2 cellular contexts compared by ENCODE assay signal in genomic region chr6:106186714-106187113, GRCh38.
TF ChIP-seq lines count a peak whose summit lies in the region.

No MANE protein-coding gene starts in this region.

TF ChIP-seq in WTC11, 78 proteins besides CTCF, POLR2A, EP300 and RAD21:
- no peak for TF ChIP-seq NR3C1 (CRISPR knock-in tag; conservative IDR thresholded peaks at IDR 0.05; ENCODE audit: low read depth)
- TF ChIP-seq KAT7 (CRISPR knock-in tag; IDR thresholded peaks at IDR 0.05; ENCODE audit: borderline replicate concordance): no peak
- no peak for TF ChIP-seq USF2 (CRISPR knock-in tag; IDR thresholded peaks at IDR 0.05)
- TF ChIP-seq, protein P1, sequence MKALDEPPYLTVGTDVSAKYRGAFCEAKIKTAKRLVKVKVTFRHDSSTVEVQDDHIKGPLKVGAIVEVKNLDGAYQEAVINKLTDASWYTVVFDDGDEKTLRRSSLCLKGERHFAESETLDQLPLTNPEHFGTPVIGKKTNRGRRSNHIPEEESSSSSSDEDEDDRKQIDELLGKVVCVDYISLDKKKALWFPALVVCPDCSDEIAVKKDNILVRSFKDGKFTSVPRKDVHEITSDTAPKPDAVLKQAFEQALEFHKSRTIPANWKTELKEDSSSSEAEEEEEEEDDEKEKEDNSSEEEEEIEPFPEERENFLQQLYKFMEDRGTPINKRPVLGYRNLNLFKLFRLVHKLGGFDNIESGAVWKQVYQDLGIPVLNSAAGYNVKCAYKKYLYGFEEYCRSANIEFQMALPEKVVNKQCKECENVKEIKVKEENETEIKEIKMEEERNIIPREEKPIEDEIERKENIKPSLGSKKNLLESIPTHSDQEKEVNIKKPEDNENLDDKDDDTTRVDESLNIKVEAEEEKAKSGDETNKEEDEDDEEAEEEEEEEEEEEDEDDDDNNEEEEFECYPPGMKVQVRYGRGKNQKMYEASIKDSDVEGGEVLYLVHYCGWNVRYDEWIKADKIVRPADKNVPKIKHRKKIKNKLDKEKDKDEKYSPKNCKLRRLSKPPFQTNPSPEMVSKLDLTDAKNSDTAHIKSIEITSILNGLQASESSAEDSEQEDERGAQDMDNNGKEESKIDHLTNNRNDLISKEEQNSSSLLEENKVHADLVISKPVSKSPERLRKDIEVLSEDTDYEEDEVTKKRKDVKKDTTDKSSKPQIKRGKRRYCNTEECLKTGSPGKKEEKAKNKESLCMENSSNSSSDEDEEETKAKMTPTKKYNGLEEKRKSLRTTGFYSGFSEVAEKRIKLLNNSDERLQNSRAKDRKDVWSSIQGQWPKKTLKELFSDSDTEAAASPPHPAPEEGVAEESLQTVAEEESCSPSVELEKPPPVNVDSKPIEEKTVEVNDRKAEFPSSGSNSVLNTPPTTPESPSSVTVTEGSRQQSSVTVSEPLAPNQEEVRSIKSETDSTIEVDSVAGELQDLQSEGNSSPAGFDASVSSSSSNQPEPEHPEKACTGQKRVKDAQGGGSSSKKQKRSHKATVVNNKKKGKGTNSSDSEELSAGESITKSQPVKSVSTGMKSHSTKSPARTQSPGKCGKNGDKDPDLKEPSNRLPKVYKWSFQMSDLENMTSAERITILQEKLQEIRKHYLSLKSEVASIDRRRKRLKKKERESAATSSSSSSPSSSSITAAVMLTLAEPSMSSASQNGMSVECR (CRISPR knock-in tag; IDR thresholded peaks at IDR 0.05; ENCODE audit: borderline replicate concordance): no peak

TF ChIP-seq in GM12878, 131 proteins besides CTCF, POLR2A, EP300 and RAD21:
- TF ChIP-seq RAD51 (IDR thresholded peaks at IDR 0.05) (no peak), JUNB (IDR thresholded peaks at IDR 0.05) (peak; percentile 60), ZNF687 (IDR thresholded peaks at IDR 0.05) (no peak), ZNF592 (IDR thresholded peaks at IDR 0.05) (peak; percentile 51; the same call in 1 of the 2 replicates), IKZF2 (IDR thresholded peaks at IDR 0.05) (peak in 1 of 2 experiments; percentile 25; a peak in 1 of 4 replicates), KLF5 (IDR thresholded peaks at IDR 0.05; ENCODE audit: partially characterized antibody) (no peak), MEF2A (IDR thresholded peaks at IDR 0.05; ENCODE audit: insufficient read depth, low read depth, low read length) (peak; percentile 20; the same call in 1 of the 2 replicates), BHLHE40 (IDR thresholded peaks at IDR 0.05; ENCODE audit: borderline replicate concordance in 1 of 2, low read depth in 2 of 2, low read length in 1 of 2) (no peak), FOXM1 (IDR thresholded peaks at IDR 0.05; ENCODE audit: low read depth, low read length) (peak; percentile 21; the same call in 1 of the 2 replicates), CREM (IDR thresholded peaks at IDR 0.05; ENCODE audit: low read depth) (peak; percentile 43; the same call in 1 of the 2 replicates), NFIC (IDR thresholded peaks at IDR 0.05; ENCODE audit: low read depth, low read length) (0 out of 2 replicates have a peak, but pooled peaks have one; percentile 45), MTA2 (IDR thresholded peaks at IDR 0.05; ENCODE audit: low read depth) (peak; percentile 81), FOXK2 (IDR thresholded peaks at IDR 0.05) (no peak), ZNF24 (IDR thresholded peaks at IDR 0.05) (no peak), KDM1A (IDR thresholded peaks at IDR 0.05; ENCODE audit: borderline replicate concordance) (no peak), CHD1 (IDR thresholded peaks at IDR 0.05; ENCODE audit: low read depth, low read length) (no peak), SREBF1 (IDR thresholded peaks at IDR 0.05; ENCODE audit: low read length) (0 out of 2 replicates have a peak, but pooled peaks have one; percentile 13), MTA3 (IDR thresholded peaks at IDR 0.05; ENCODE audit: borderline replicate concordance, low read length) (no peak), HDAC2 (IDR thresholded peaks at IDR 0.05) (no peak), ZBED1 (IDR thresholded peaks at IDR 0.05; ENCODE audit: borderline replicate concordance) (no peak), MEF2B (IDR thresholded peaks at IDR 0.05; ENCODE audit: partially characterized antibody, poor library complexity, severe bottlenecking) (peak; percentile 15), BCL11A (IDR thresholded peaks at IDR 0.05; ENCODE audit: low read depth, low read length) (peak; percentile 22; the same call in 1 of the 2 replicates), CHD2 (IDR thresholded peaks at IDR 0.05; ENCODE audit: borderline replicate concordance, low read depth, low read length) (no peak), ZNF217 (IDR thresholded peaks at IDR 0.05) (no peak), NKRF (conservative IDR thresholded peaks at IDR 0.05) (no peak), ZSCAN29 (IDR thresholded peaks at IDR 0.05) (no peak), YY1 (IDR thresholded peaks at IDR 0.05; ENCODE audit: low read depth, low read length) (no peak), PML (IDR thresholded peaks at IDR 0.05; ENCODE audit: low read length) (no peak), PAX5 (IDR thresholded peaks at IDR 0.05; ENCODE audit: borderline replicate concordance, low read depth, low read length) (0 out of 2 replicates have a peak, but pooled peaks have one; percentile 7)
- TF ChIP-seq, protein P2, sequence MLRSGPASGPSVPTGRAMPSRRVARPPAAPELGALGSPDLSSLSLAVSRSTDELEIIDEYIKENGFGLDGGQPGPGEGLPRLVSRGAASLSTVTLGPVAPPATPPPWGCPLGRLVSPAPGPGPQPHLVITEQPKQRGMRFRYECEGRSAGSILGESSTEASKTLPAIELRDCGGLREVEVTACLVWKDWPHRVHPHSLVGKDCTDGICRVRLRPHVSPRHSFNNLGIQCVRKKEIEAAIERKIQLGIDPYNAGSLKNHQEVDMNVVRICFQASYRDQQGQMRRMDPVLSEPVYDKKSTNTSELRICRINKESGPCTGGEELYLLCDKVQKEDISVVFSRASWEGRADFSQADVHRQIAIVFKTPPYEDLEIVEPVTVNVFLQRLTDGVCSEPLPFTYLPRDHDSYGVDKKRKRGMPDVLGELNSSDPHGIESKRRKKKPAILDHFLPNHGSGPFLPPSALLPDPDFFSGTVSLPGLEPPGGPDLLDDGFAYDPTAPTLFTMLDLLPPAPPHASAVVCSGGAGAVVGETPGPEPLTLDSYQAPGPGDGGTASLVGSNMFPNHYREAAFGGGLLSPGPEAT (IDR thresholded peaks at IDR 0.05; ENCODE audit: low read depth): no peak
TF ChIP-seq in GM12878: peak in this region for 12.
